Comparison of ENCODE assay signal across 9 cellular contexts in genomic region chr1:115112496-115113375, GRCh38. TPM values are rescaled to one million over a fixed set of nuclear protein-coding genes. Genes with fewer than 3 reads are reported as not detected.
DNase-seq lines count a peak whose midpoint lies in the region; ATAC-seq and TF ChIP-seq lines count a peak whose summit lies in the region.
"Had no signal": no experiment of that assay in that cellular context is flagged by ENCODE, and none has a peak within 500 bp of the region (broad histone marks: within the 10 kb centered on the region; RNA-seq: fewer than 3 reads in every experiment).

No MANE protein-coding gene starts in this region.

- TF ChIP-seq POLR2A in suprapubic skin (IDR thresholded peaks at IDR 0.05), result no peak

- H3K36me3 ChIP-seq in CD4-positive, CD25-positive, alpha-beta regulatory T cell (ENCODE audit: control insufficient read depth, insufficient read depth, low read length), result no peaks in the 10 kb centered on the region
- H3K36me3 ChIP-seq in suprapubic skin, result no peaks in the 10 kb centered on the region

- WGBS in suprapubic skin, result 34% methylated on average over 16 of the region's 18 CpGs

- H3K4me3 Mint-ChIP-seq in CD4-positive, CD25-positive, alpha-beta regulatory T cell, result no peak overlapping the region
- H3K4me3 Mint-ChIP-seq: IgD-negative memory B cell had no signal

- no peak overlapping the region for H3K4me3 ChIP-seq in CD4-positive, CD25-positive, alpha-beta regulatory T cell (ENCODE audit: low read depth, low read length)
- no peak overlapping the region for H3K4me3 ChIP-seq in dorsolateral prefrontal cortex
- H3K4me3 ChIP-seq in suprapubic skin, result no peak overlapping the region

- intact Hi-C loops in dorsolateral prefrontal cortex (cut with DNase I), result loop anchor here in 1 of 2 donors (2.0 to 5.0 kb wide), 2 partner anchors 132 to 765 kb away; no protein-coding TSS in a partner anchor

- no peaks in the 10 kb centered on the region for H3K27me3 ChIP-seq in CD4-positive, CD25-positive, alpha-beta regulatory T cell (ENCODE audit: control insufficient read depth, insufficient read depth, low read length)
- H3K27me3 ChIP-seq in dorsolateral prefrontal cortex, result no peaks in the 10 kb centered on the region
- H3K27me3 ChIP-seq in suprapubic skin, result no peaks in the 10 kb centered on the region

- no peak for TF ChIP-seq EP300 in suprapubic skin (IDR thresholded peaks at IDR 0.05)

- H3K4me1 Mint-ChIP-seq in CD4-positive, CD25-positive, alpha-beta regulatory T cell, result peaks cover 0 to 8% (median 2%) of the 10 kb centered on the region in 4 donors
- H3K4me1 Mint-ChIP-seq: IgD-negative memory B cell had no signal

- H3K27me3 Mint-ChIP-seq in CD4-positive, CD25-positive, alpha-beta regulatory T cell, result peaks cover 8% of the 10 kb centered on the region
- H3K27me3 Mint-ChIP-seq: IgD-negative memory B cell had no signal

- peak; percentile 63 to 96 (median 90) for TF ChIP-seq CTCF in dorsolateral prefrontal cortex (IDR thresholded peaks at IDR 0.05 in 54 of 56, conservative IDR thresholded peaks at IDR 0.05 in 2 of 56; ENCODE audit: low read depth in 1 of 56, partially characterized antibody in 56 of 56)
- TF ChIP-seq CTCF in suprapubic skin (IDR thresholded peaks at IDR 0.05), result peak; percentile 80 to 84

- no peak overlapping the region for H3K27ac ChIP-seq in CD4-positive, CD25-positive, alpha-beta regulatory T cell (ENCODE audit: insufficient read depth, low read length, poor library complexity, severe bottlenecking)
- H3K27ac ChIP-seq in dorsolateral prefrontal cortex (no peak overlapping the region), suprapubic skin (no peak overlapping the region)

- H3K9me3 ChIP-seq in CD4-positive, CD25-positive, alpha-beta regulatory T cell (ENCODE audit: control insufficient read depth in 2 of 2, low read length in 2 of 2), result no peaks in the 10 kb centered on the region
- no peaks in the 10 kb centered on the region for H3K9me3 ChIP-seq in suprapubic skin

- no peak for ATAC-seq in CD4-positive, CD25-positive, alpha-beta regulatory T cell (ENCODE audit: low read depth in 2 of 2)
- ATAC-seq in HG02798 (IDR thresholded peaks at IDR 0.05; ENCODE audit: poor library complexity, unreplicated experiment) (peak; percentile 38), HG02981 (IDR thresholded peaks at IDR 0.05; ENCODE audit: unreplicated experiment) (no peak)

- H3K27ac Mint-ChIP-seq in CD4-positive, CD25-positive, alpha-beta regulatory T cell, result peak overlapping the region in 2 of 3 donors; percentile 17 to 81

- H3K36me3 Mint-ChIP-seq in CD4-positive, CD25-positive, alpha-beta regulatory T cell, result no peaks in the 10 kb centered on the region

- peak; percentile 30 to 46 (median 42) for DNase-seq in CD4-positive, CD25-positive, alpha-beta regulatory T cell
- peak; percentile 32 to 44 for DNase-seq in activated CD4-positive, alpha-beta T cell treated with anti-CD3 and anti-CD28 coated beads for 24 hours (ENCODE audit: low read depth in 2 of 2)
- DNase-seq in dorsolateral prefrontal cortex (peak in 3 of 10 donors; percentile 24 to 69 (median 57)), myocyte (ENCODE audit: low read depth) (peak; percentile 45), suprapubic skin (ENCODE audit: low spot score in 2 of 2) (no peak), GF-D8 (lab: John Stamatoyannopoulos, UW) (no peak)

- peaks cover 8% of the 10 kb centered on the region for H3K4me1 ChIP-seq in CD4-positive, CD25-positive, alpha-beta regulatory T cell (ENCODE audit: control insufficient read depth, insufficient read depth, low read length, poor library complexity, severe bottlenecking)
- H3K4me1 ChIP-seq in suprapubic skin, result no peaks in the 10 kb centered on the region

- H3K9me3 Mint-ChIP-seq in CD4-positive, CD25-positive, alpha-beta regulatory T cell, result peaks cover 0 to 3% (median 2%) of the 10 kb centered on the region in 7 donors

RNA-seq across cellular contexts. Expression of gene TSPAN2, which starts 23.4 kb away (rescaled TPM):
- 5.0 TPM for total RNA-seq in CD4-positive, CD25-positive, alpha-beta regulatory T cell
- polyA plus RNA-seq in CD4-positive, CD25-positive, alpha-beta regulatory T cell, result 1 to 10 TPM; 1.1 to 4.2 (median 2.5) TPM
- total RNA-seq in dorsolateral prefrontal cortex, result 1 to 10 TPM in 115 of 120 experiments, under 1 TPM in 5; 0.75 to 7.3 (median 2.6) TPM
- total RNA-seq in myocyte, result 0.51 and 0.88 TPM in 2 replicates
- polyA plus RNA-seq in myocyte (2012), result 31.9 TPM
- 1 to 10 TPM in 3 of 4 donors, under 1 TPM in 1; 0.73 to 1.8 (median 1.2) TPM for total RNA-seq in suprapubic skin

Comparison
In these comparisons a context has a peak if more than half of its experiments do, and no peak if none do; other contexts are left out.
1. DNase-seq: peak in CD4-positive, CD25-positive, alpha-beta regulatory T cell (3 of 3), activated CD4-positive, alpha-beta T cell treated with anti-CD3 and anti-CD28 coated beads for 24 hours (2 of 2) and myocyte (single experiment); none in suprapubic skin (0 of 2) and GF-D8 (single experiment).